2 cellular contexts compared by ENCODE assay signal in the genomic region with DNA sequence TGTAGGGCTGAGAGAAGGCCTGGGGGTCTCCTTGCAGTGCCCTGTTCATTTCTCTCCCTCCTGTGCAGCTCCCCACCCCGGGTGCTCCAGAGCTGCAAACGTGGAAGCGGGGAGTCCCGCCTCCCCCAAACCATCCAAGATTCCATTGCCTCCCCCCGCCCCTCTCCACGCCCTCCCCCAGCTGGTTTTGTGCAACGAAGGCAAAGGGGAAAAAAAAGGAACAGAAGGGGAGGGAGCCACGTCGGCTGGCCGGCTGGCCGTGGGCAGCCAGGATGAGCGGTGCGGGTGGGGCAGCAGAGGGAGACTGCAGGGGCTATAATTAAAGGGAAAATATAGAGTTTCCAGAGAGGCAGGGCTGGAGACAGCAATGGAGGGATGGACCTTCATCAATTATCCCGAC.
TF ChIP-seq lines count a peak whose summit lies in the region.

No MANE protein-coding gene starts in this region.

TF ChIP-seq in SK-N-SH, 30 proteins besides CTCF, POLR2A, EP300 and RAD21 (continued from another document):
- TF ChIP-seq, protein P1, sequence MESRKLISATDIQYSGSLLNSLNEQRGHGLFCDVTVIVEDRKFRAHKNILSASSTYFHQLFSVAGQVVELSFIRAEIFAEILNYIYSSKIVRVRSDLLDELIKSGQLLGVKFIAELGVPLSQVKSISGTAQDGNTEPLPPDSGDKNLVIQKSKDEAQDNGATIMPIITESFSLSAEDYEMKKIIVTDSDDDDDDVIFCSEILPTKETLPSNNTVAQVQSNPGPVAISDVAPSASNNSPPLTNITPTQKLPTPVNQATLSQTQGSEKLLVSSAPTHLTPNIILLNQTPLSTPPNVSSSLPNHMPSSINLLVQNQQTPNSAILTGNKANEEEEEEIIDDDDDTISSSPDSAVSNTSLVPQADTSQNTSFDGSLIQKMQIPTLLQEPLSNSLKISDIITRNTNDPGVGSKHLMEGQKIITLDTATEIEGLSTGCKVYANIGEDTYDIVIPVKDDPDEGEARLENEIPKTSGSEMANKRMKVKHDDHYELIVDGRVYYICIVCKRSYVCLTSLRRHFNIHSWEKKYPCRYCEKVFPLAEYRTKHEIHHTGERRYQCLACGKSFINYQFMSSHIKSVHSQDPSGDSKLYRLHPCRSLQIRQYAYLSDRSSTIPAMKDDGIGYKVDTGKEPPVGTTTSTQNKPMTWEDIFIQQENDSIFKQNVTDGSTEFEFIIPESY (IDR thresholded peaks at IDR 0.05; ENCODE audit: borderline replicate concordance, low read depth): no peak
- TF ChIP-seq, protein P2, sequence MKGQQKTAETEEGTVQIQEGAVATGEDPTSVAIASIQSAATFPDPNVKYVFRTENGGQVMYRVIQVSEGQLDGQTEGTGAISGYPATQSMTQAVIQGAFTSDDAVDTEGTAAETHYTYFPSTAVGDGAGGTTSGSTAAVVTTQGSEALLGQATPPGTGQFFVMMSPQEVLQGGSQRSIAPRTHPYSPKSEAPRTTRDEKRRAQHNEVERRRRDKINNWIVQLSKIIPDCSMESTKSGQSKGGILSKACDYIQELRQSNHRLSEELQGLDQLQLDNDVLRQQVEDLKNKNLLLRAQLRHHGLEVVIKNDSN (IDR thresholded peaks at IDR 0.05; ENCODE audit: borderline replicate concordance, low read depth): no peak
- TF ChIP-seq, protein P3, sequence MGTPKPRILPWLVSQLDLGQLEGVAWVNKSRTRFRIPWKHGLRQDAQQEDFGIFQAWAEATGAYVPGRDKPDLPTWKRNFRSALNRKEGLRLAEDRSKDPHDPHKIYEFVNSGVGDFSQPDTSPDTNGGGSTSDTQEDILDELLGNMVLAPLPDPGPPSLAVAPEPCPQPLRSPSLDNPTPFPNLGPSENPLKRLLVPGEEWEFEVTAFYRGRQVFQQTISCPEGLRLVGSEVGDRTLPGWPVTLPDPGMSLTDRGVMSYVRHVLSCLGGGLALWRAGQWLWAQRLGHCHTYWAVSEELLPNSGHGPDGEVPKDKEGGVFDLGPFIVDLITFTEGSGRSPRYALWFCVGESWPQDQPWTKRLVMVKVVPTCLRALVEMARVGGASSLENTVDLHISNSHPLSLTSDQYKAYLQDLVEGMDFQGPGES (IDR thresholded peaks at IDR 0.05; ENCODE audit: low read depth, low read length): no peak
- TF ChIP-seq, protein P4, sequence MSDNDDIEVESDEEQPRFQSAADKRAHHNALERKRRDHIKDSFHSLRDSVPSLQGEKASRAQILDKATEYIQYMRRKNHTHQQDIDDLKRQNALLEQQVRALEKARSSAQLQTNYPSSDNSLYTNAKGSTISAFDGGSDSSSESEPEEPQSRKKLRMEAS (IDR thresholded peaks at IDR 0.05; ENCODE audit: low read depth): no peak; the same call in 1 of the 2 replicates
- TF ChIP-seq GABPA (IDR thresholded peaks at IDR 0.05; ENCODE audit: low read depth) (no peak), JUND (IDR thresholded peaks at IDR 0.05) (no peak), SIN3A (IDR thresholded peaks at IDR 0.05; ENCODE audit: borderline replicate concordance, low read depth, low read length) (no peak), TEAD4 (IDR thresholded peaks at IDR 0.05; ENCODE audit: borderline replicate concordance, insufficient read depth) (no peak), TAF1 (IDR thresholded peaks at IDR 0.05; ENCODE audit: borderline replicate concordance, low read depth, low read length) (no peak), TCF12 (IDR thresholded peaks at IDR 0.05) (no peak), GATA2 (CRISPR knock-in tag; IDR thresholded peaks at IDR 0.05) (no peak)
- TF ChIP-seq, protein P5, sequence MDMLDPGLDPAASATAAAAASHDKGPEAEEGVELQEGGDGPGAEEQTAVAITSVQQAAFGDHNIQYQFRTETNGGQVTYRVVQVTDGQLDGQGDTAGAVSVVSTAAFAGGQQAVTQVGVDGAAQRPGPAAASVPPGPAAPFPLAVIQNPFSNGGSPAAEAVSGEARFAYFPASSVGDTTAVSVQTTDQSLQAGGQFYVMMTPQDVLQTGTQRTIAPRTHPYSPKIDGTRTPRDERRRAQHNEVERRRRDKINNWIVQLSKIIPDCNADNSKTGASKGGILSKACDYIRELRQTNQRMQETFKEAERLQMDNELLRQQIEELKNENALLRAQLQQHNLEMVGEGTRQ (IDR thresholded peaks at IDR 0.05; ENCODE audit: borderline replicate concordance, low read depth, low read length): no peak

TF ChIP-seq in SK-N-SH treated with all-trans-retinoic acid at 6 μM for 48 hours, 23 proteins besides CTCF, POLR2A, EP300 and RAD21:
- TF ChIP-seq, protein P6, sequence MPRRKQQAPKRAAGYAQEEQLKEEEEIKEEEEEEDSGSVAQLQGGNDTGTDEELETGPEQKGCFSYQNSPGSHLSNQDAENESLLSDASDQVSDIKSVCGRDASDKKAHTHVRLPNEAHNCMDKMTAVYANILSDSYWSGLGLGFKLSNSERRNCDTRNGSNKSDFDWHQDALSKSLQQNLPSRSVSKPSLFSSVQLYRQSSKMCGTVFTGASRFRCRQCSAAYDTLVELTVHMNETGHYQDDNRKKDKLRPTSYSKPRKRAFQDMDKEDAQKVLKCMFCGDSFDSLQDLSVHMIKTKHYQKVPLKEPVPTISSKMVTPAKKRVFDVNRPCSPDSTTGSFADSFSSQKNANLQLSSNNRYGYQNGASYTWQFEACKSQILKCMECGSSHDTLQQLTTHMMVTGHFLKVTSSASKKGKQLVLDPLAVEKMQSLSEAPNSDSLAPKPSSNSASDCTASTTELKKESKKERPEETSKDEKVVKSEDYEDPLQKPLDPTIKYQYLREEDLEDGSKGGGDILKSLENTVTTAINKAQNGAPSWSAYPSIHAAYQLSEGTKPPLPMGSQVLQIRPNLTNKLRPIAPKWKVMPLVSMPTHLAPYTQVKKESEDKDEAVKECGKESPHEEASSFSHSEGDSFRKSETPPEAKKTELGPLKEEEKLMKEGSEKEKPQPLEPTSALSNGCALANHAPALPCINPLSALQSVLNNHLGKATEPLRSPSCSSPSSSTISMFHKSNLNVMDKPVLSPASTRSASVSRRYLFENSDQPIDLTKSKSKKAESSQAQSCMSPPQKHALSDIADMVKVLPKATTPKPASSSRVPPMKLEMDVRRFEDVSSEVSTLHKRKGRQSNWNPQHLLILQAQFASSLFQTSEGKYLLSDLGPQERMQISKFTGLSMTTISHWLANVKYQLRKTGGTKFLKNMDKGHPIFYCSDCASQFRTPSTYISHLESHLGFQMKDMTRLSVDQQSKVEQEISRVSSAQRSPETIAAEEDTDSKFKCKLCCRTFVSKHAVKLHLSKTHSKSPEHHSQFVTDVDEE (CRISPR knock-in tag; IDR thresholded peaks at IDR 0.05): no peak
- TF ChIP-seq ZNF70 (CRISPR knock-in tag; IDR thresholded peaks at IDR 0.05) (no peak), ZFP3 (CRISPR knock-in tag; IDR thresholded peaks at IDR 0.05) (no peak), ZC3H10 (CRISPR knock-in tag; IDR thresholded peaks at IDR 0.05) (no peak), TCF4 (CRISPR knock-in tag; IDR thresholded peaks at IDR 0.05; ENCODE audit: borderline replicate concordance) (no peak), RARB (CRISPR knock-in tag; IDR thresholded peaks at IDR 0.05) (no peak), ISL1 (CRISPR knock-in tag; IDR thresholded peaks at IDR 0.05) (no peak), BACH2 (CRISPR knock-in tag; IDR thresholded peaks at IDR 0.05; ENCODE audit: borderline replicate concordance) (no peak), SNAI2 (CRISPR knock-in tag; IDR thresholded peaks at IDR 0.05) (no peak), ZNF565 (CRISPR knock-in tag; conservative IDR thresholded peaks at IDR 0.05; ENCODE audit: low read depth) (no peak)
- TF ChIP-seq, protein P7, sequence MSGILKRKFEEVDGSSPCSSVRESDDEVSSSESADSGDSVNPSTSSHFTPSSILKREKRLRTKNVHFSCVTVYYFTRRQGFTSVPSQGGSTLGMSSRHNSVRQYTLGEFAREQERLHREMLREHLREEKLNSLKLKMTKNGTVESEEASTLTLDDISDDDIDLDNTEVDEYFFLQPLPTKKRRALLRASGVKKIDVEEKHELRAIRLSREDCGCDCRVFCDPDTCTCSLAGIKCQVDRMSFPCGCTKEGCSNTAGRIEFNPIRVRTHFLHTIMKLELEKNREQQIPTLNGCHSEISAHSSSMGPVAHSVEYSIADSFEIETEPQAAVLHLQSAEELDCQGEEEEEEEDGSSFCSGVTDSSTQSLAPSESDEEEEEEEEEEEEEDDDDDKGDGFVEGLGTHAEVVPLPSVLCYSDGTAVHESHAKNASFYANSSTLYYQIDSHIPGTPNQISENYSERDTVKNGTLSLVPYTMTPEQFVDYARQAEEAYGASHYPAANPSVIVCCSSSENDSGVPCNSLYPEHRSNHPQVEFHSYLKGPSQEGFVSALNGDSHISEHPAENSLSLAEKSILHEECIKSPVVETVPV (CRISPR knock-in tag; IDR thresholded peaks at IDR 0.05): no peak
- TF ChIP-seq, protein P8, sequence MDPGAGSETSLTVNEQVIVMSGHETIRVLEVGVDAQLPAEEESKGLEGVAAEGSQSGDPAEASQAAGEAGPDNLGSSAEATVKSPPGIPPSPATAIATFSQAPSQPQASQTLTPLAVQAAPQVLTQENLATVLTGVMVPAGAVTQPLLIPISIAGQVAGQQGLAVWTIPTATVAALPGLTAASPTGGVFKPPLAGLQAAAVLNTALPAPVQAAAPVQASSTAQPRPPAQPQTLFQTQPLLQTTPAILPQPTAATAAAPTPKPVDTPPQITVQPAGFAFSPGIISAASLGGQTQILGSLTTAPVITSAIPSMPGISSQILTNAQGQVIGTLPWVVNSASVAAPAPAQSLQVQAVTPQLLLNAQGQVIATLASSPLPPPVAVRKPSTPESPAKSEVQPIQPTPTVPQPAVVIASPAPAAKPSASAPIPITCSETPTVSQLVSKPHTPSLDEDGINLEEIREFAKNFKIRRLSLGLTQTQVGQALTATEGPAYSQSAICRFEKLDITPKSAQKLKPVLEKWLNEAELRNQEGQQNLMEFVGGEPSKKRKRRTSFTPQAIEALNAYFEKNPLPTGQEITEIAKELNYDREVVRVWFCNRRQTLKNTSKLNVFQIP (CRISPR knock-in tag; IDR thresholded peaks at IDR 0.05; ENCODE audit: borderline replicate concordance, low read depth): no peak
- TF ChIP-seq, protein P9, sequence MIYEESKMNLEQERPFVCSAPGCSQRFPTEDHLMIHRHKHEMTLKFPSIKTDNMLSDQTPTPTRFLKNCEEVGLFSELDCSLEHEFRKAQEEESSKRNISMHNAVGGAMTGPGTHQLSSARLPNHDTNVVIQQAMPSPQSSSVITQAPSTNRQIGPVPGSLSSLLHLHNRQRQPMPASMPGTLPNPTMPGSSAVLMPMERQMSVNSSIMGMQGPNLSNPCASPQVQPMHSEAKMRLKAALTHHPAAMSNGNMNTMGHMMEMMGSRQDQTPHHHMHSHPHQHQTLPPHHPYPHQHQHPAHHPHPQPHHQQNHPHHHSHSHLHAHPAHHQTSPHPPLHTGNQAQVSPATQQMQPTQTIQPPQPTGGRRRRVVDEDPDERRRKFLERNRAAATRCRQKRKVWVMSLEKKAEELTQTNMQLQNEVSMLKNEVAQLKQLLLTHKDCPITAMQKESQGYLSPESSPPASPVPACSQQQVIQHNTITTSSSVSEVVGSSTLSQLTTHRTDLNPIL (CRISPR knock-in tag; IDR thresholded peaks at IDR 0.05; ENCODE audit: low read depth): no peak
